Comparison of ENCODE assay signal across 21 cellular contexts in genomic region chr1:145887631-145888030, GRCh38. TPM values are rescaled to one million over a fixed set of nuclear protein-coding genes. Genes with fewer than 3 reads are reported as not detected.
DNase-seq lines count a peak whose midpoint lies in the region; ATAC-seq and TF ChIP-seq lines count a peak whose summit lies in the region.
"Had no signal": no experiment of that assay in that cellular context is flagged by ENCODE, and none has a peak within 500 bp of the region (broad histone marks: within the 10 kb centered on the region; RNA-seq: fewer than 3 reads in every experiment).

No MANE protein-coding gene starts in this region.

- no TSS peak for BruUV-seq in HCT116 (replicated peaks; lab: Mats Ljungman, UMichigan)

- no peaks in the 10 kb centered on the region for H3K36me3 ChIP-seq in CD4-positive, CD25-positive, alpha-beta regulatory T cell (ENCODE audit: control insufficient read depth, insufficient read depth, low read length)
- no peaks in the 10 kb centered on the region for H3K36me3 ChIP-seq in HCT116 (ENCODE audit: control insufficient read depth in 1 of 2, insufficient read depth in 2 of 2, low read length in 2 of 2)

- no peak overlapping the region for H3K4me3 ChIP-seq in CD4-positive, CD25-positive, alpha-beta regulatory T cell (ENCODE audit: low read depth, low read length)
- H3K4me3 ChIP-seq in HCT116 (replicated peaks in 1 of 2; ENCODE audit: low read depth in 1 of 2, low read length in 2 of 2), result no peak overlapping the region

- H3K9me3 ChIP-seq in CD4-positive, CD25-positive, alpha-beta regulatory T cell (ENCODE audit: control insufficient read depth in 2 of 2, low read length in 2 of 2), result no peaks in the 10 kb centered on the region
- no peaks in the 10 kb centered on the region for H3K9me3 ChIP-seq in HCT116 (ENCODE audit: control insufficient read depth in 1 of 2, insufficient read depth in 1 of 2, low read depth in 1 of 2, low read length in 2 of 2)

- H3K4me1 Mint-ChIP-seq in CD4-positive, CD25-positive, alpha-beta regulatory T cell, result peaks cover 0 to 21% (median 11%) of the 10 kb centered on the region in 4 donors
- H3K4me1 Mint-ChIP-seq in stimulated activated effector memory CD8-positive, alpha-beta T cell treated with anti-CD3 and anti-CD28 coated beads, Interleukin-12 subunit alpha, Interleukin-12 subunit beta, amount 100 ng/mL, for 72 hours, result peaks cover 12% of the 10 kb centered on the region

- no peak for TF ChIP-seq CTCF in HCT116 (IDR thresholded peaks at IDR 0.05 in 2 of 3, conservative IDR thresholded peaks at IDR 0.05 in 1 of 3; ENCODE audit: borderline replicate concordance in 1 of 3, insufficient read depth in 1 of 3, low read depth in 2 of 3, low read length in 2 of 3)

- CTCF ChIA-PET in HCT116 (lab: Charles Lee), result no interaction called here

- no peak overlapping the region for H3K9ac ChIP-seq in HCT116 (ENCODE audit: low read length)

- POLR2A ChIA-PET in HCT116 (lab: Charles Lee), result interaction anchor here (0.7 kb wide), 1 partner anchor 30 kb away, joined by 4 read pairs; no protein-coding TSS in a partner anchor

- no peak overlapping the region for H3K27ac Mint-ChIP-seq in CD4-positive, CD25-positive, alpha-beta regulatory T cell
- no peak overlapping the region for H3K27ac Mint-ChIP-seq in stimulated activated effector memory CD8-positive, alpha-beta T cell treated with anti-CD3 and anti-CD28 coated beads, Interleukin-12 subunit alpha, Interleukin-12 subunit beta, amount 100 ng/mL, for 72 hours
- H3K27ac Mint-ChIP-seq: activated naive CD8-positive, alpha-beta T cell; activated T-cell treated with anti-CD3 and anti-CD28 coated beads, Interleukin-2, amount 50 U/mL, for 72 hours had no signal

- no peaks in the 10 kb centered on the region for H3K9me2 ChIP-seq in HCT116 (ENCODE audit: insufficient read depth)

- peak overlapping the region in 3 of 4 donors; percentile 27 to 89 (median 43) for H3K4me3 Mint-ChIP-seq in CD4-positive, CD25-positive, alpha-beta regulatory T cell
- no peak overlapping the region for H3K4me3 Mint-ChIP-seq in stimulated activated effector memory CD8-positive, alpha-beta T cell treated with anti-CD3 and anti-CD28 coated beads, Interleukin-12 subunit alpha, Interleukin-12 subunit beta, amount 100 ng/mL, for 72 hours

- DNase-seq in CD4-positive, CD25-positive, alpha-beta regulatory T cell, result no peak
- DNase-seq in HCT116 (ENCODE audit: low read depth, low spot score) (no peak), astrocyte of the hippocampus (ENCODE audit: low read depth, low spot score) (peak; percentile 39), mucosa of gallbladder (ENCODE audit: low spot score) (peak; percentile 34), NCI-H1436 treated with DMSO at 0.1 percent for 48 hours (lab: John Stamatoyannopoulos, UW) (no peak), nucleus accumbens (lab: John Stamatoyannopoulos, UW) (no peak)
- no peak for DNase-seq in stimulated activated effector memory CD8-positive, alpha-beta T cell treated with anti-CD3 and anti-CD28 coated beads, Interleukin-12 subunit alpha, Interleukin-12 subunit beta, amount 100 ng/mL, for 72 hours (ENCODE audit: low spot score in 2 of 2)
- DNase-seq: activated T-cell treated with anti-CD3 and anti-CD28 coated beads, Interleukin-2, amount 50 U/mL, for 72 hours; dermis blood vessel endothelial cell; erythroblast; foreskin melanocyte; KG1; midbrain; NCI-H1048; NCI-H2107; NCI-H69; retina; stimulated activated CD4-positive, alpha-beta T cell treated with anti-CD3 and anti-CD28 coated beads, Interleukin-15, amount 100 ng/mL, for 24 hours had no signal

- H3K79me2 ChIP-seq in HCT116 (ENCODE audit: insufficient read depth, low read length), result no peaks in the 10 kb centered on the region

- no peak for TF ChIP-seq RAD21 in HCT116 (IDR thresholded peaks at IDR 0.05; ENCODE audit: low read depth)

- intact Hi-C loops in HCT116 (cut with micrococcal nuclease), result no loop called here

- peak overlapping the region; percentile 6; the same call in 1 of the 2 replicates for H3K4me2 ChIP-seq in HCT116 (ENCODE audit: low read length)

- no peaks in the 10 kb centered on the region for H4K20me1 ChIP-seq in HCT116 (ENCODE audit: insufficient read depth)

- no peaks in the 10 kb centered on the region for H3K9me3 Mint-ChIP-seq in CD4-positive, CD25-positive, alpha-beta regulatory T cell
- H3K9me3 Mint-ChIP-seq in stimulated activated effector memory CD8-positive, alpha-beta T cell treated with anti-CD3 and anti-CD28 coated beads, Interleukin-12 subunit alpha, Interleukin-12 subunit beta, amount 100 ng/mL, for 72 hours, result no peaks in the 10 kb centered on the region
- H3K9me3 Mint-ChIP-seq: activated T-cell treated with anti-CD3 and anti-CD28 coated beads, Interleukin-2, amount 50 U/mL, for 72 hours had no signal

- no peak for ATAC-seq in CD4-positive, CD25-positive, alpha-beta regulatory T cell (ENCODE audit: low read depth in 2 of 2)
- ATAC-seq in HCT116 (no peak), HG03520 (IDR thresholded peaks at IDR 0.05; ENCODE audit: unreplicated experiment) (no peak)
- ATAC-seq in stimulated activated effector memory CD8-positive, alpha-beta T cell treated with anti-CD3 and anti-CD28 coated beads, Interleukin-12 subunit alpha, Interleukin-12 subunit beta, amount 100 ng/mL, for 72 hours, result no peak
- ATAC-seq: activated T-cell treated with anti-CD3 and anti-CD28 coated beads, Interleukin-2, amount 50 U/mL, for 72 hours had no signal

- peaks cover 14% of the 10 kb centered on the region for H3K27me3 ChIP-seq in CD4-positive, CD25-positive, alpha-beta regulatory T cell (ENCODE audit: control insufficient read depth, insufficient read depth, low read length)
- H3K27me3 ChIP-seq in HCT116 (ENCODE audit: insufficient read depth, low read length), result peaks cover 7% of the 10 kb centered on the region; the same call in 1 of the 2 replicates

- TF ChIP-seq POLR2A in HCT116 (IDR thresholded peaks at IDR 0.05; ENCODE audit: borderline replicate concordance, extremely low read depth, insufficient read depth, insufficient read length), result no peak

- H3K27ac ChIP-seq in CD4-positive, CD25-positive, alpha-beta regulatory T cell (ENCODE audit: insufficient read depth, low read length, poor library complexity, severe bottlenecking), result no peak overlapping the region
- no peak overlapping the region for H3K27ac ChIP-seq in HCT116 (ENCODE audit: low read depth, low read length)

- peaks cover 11% of the 10 kb centered on the region for H3K4me1 ChIP-seq in CD4-positive, CD25-positive, alpha-beta regulatory T cell (ENCODE audit: control insufficient read depth, insufficient read depth, low read length, poor library complexity, severe bottlenecking)
- H3K4me1 ChIP-seq in HCT116 (ENCODE audit: control insufficient read depth in 1 of 2, insufficient read depth in 2 of 2, low read length in 2 of 2), result peaks cover 20 to 39% of the 10 kb centered on the region in 2 experiments

- peaks cover 45% of the 10 kb centered on the region for H3K27me3 Mint-ChIP-seq in CD4-positive, CD25-positive, alpha-beta regulatory T cell

- RAD21 ChIA-PET in HCT116 (lab: Charles Lee; ENCODE audit: low non-redundant PET in 1 of 2, low total read pairs in 2 of 2, uncharacterized antibody in 2 of 2, unreplicated experiment in 2 of 2), result no interaction called here

- no peaks in the 10 kb centered on the region for H3K36me3 Mint-ChIP-seq in CD4-positive, CD25-positive, alpha-beta regulatory T cell
- H3K36me3 Mint-ChIP-seq in stimulated activated effector memory CD8-positive, alpha-beta T cell treated with anti-CD3 and anti-CD28 coated beads, Interleukin-12 subunit alpha, Interleukin-12 subunit beta, amount 100 ng/mL, for 72 hours, result no peaks in the 10 kb centered on the region
- H3K36me3 Mint-ChIP-seq: activated naive CD8-positive, alpha-beta T cell had no signal

- H2AFZ ChIP-seq in HCT116 (ENCODE audit: low read depth, low read length, poor library complexity, severe bottlenecking), result no peak overlapping the region

TF ChIP-seq in HCT116, 20 proteins besides CTCF, POLR2A, EP300 and RAD21 (continues in another document):
- TF ChIP-seq TCF7L2 (IDR thresholded peaks at IDR 0.05; ENCODE audit: borderline replicate concordance, extremely low read depth, insufficient read depth, insufficient read length) (no peak), EZH2 (IDR thresholded peaks at IDR 0.05) (no peak), ELF1 (IDR thresholded peaks at IDR 0.05; ENCODE audit: borderline replicate concordance, low read depth) (no peak), JUND (IDR thresholded peaks at IDR 0.05) (no peak), POLR2AphosphoS5 (IDR thresholded peaks at IDR 0.05; ENCODE audit: low read depth, low read length) (no peak), MAX (IDR thresholded peaks at IDR 0.05) (no peak), ZFX (IDR thresholded peaks at IDR 0.05) (no peak), SP1 (IDR thresholded peaks at IDR 0.05; ENCODE audit: low read depth) (no peak), FOSL1 (IDR thresholded peaks at IDR 0.05; ENCODE audit: low read depth) (no peak), CEBPB (IDR thresholded peaks at IDR 0.05; ENCODE audit: low read depth) (no peak)

RNA-seq across cellular contexts. Expression of gene ANKRD35, which starts 2.0 kb away (rescaled TPM):
- total RNA-seq in CD4-positive, CD25-positive, alpha-beta regulatory T cell, result 0.17 TPM
- polyA plus RNA-seq in CD4-positive, CD25-positive, alpha-beta regulatory T cell, result under 1 TPM; 0.24 to 0.45 (median 0.29) TPM
- total RNA-seq in HCT116 (2021; ENCODE audit: unreplicated experiment) (not detected), mucosa of gallbladder (2.7 TPM)
- polyA plus RNA-seq in HCT116 (2012), result 0.03 TPM in 1 of 2 replicates, not detected in the other
- total RNA-seq: SK-MEL-5 had no signal

RNA-seq across cellular contexts. Expression of gene ITGA10, which starts 22.2 kb away (rescaled TPM):
- 1.1 TPM for total RNA-seq in CD4-positive, CD25-positive, alpha-beta regulatory T cell
- under 1 TPM in 2 of 4 donors, not detected in 2; 0.21 to 0.23 TPM for polyA plus RNA-seq in CD4-positive, CD25-positive, alpha-beta regulatory T cell
- total RNA-seq in HCT116 (2021; ENCODE audit: unreplicated experiment) (0.86 TPM), mucosa of gallbladder (3.2 TPM)
- polyA plus RNA-seq in HCT116 (2012), result 0.55 and 0.91 TPM in 2 replicates

RNA-seq across cellular contexts. Expression of gene PIAS3, which starts 28.8 kb away (rescaled TPM):
- 21.9 TPM for total RNA-seq in CD4-positive, CD25-positive, alpha-beta regulatory T cell
- 10 to 100 TPM in 3 of 4 donors, 1 to 10 TPM in 1; 8.8 to 16.3 (median 11.8) TPM for polyA plus RNA-seq in CD4-positive, CD25-positive, alpha-beta regulatory T cell
- 31.2 TPM for total RNA-seq in HCT116 (2021; ENCODE audit: unreplicated experiment)
- 28.3 and 37.6 TPM in 2 replicates for polyA plus RNA-seq in HCT116 (2012)
- total RNA-seq in mucosa of gallbladder, result 36.5 TPM

RNA-seq across cellular contexts. Expression of gene PEX11B, which starts 30.9 kb away (rescaled TPM):
- 14.2 TPM for total RNA-seq in CD4-positive, CD25-positive, alpha-beta regulatory T cell
- polyA plus RNA-seq in CD4-positive, CD25-positive, alpha-beta regulatory T cell, result 10 to 100 TPM; 50.4 to 71.8 (median 64.5) TPM
- total RNA-seq in HCT116 (2021; ENCODE audit: unreplicated experiment) (20.9 TPM), mucosa of gallbladder (35.1 TPM)
- polyA plus RNA-seq in HCT116 (2012), result 15.2 and 18.3 TPM in 2 replicates

RNA-seq across cellular contexts. Expression of gene RBM8A, which starts 39.7 kb away (rescaled TPM):
- total RNA-seq in CD4-positive, CD25-positive, alpha-beta regulatory T cell, result 143 TPM
- polyA plus RNA-seq in CD4-positive, CD25-positive, alpha-beta regulatory T cell, result 100 to 1,000 TPM; 143 to 176 (median 154) TPM
- total RNA-seq in HCT116 (2021; ENCODE audit: unreplicated experiment) (195 TPM), mucosa of gallbladder (99.8 TPM)
- 234 and 261 TPM in 2 replicates for polyA plus RNA-seq in HCT116 (2012)

Comparison
In these comparisons a context has a peak if more than half of its experiments do, and no peak if none do; other contexts are left out.
1. DNase-seq: peak in astrocyte of the hippocampus (single experiment) and mucosa of gallbladder (single experiment); none in CD4-positive, CD25-positive, alpha-beta regulatory T cell (0 of 3), HCT116 (single experiment), stimulated activated effector memory CD8-positive, alpha-beta T cell treated with anti-CD3 and anti-CD28 coated beads, Interleukin-12 subunit alpha, Interleukin-12 subunit beta, amount 100 ng/mL, for 72 hours (0 of 2), NCI-H1436 treated with DMSO at 0.1 percent for 48 hours (single experiment) and nucleus accumbens (0 of 56).